ENCODE assay signal across 8 cellular contexts in genomic region chr15:31360843-31361763, GRCh38. TPM values are rescaled to one million over a fixed set of nuclear protein-coding genes. Genes with fewer than 3 reads are reported as not detected.
A peak's percentile ranks its signal among the peaks of the same experiment; 100 is the strongest.
DNase-seq lines count a peak whose midpoint lies in the region; ATAC-seq and TF ChIP-seq lines count a peak whose summit lies in the region.

No MANE protein-coding gene starts in this region.

- no peaks in the 10 kb centered on the region for H3K9me3 Mint-ChIP-seq in IgD-negative memory B cell
- no peaks in the 10 kb centered on the region for H3K9me3 Mint-ChIP-seq in activated naive CD8-positive, alpha-beta T cell treated with anti-CD3 and anti-CD28 coated beads for 36 hours
- H3K9me3 Mint-ChIP-seq in mesothelial cell of epicardium, result no peaks in the 10 kb centered on the region

- H3K4me3 ChIP-seq in GM08714 (ENCODE audit: low read length), result peak overlapping the region; percentile 15; the same call in 1 of the 2 replicates

- no peak for TF ChIP-seq CTCF in mesothelial cell of epicardium (IDR thresholded peaks at IDR 0.05; ENCODE audit: unreplicated experiment)

- ATAC-seq in GM21515 (IDR thresholded peaks at IDR 0.05; ENCODE audit: unreplicated experiment), result peak; percentile 68

- H3K27ac Mint-ChIP-seq in IgD-negative memory B cell (peak overlapping the region; percentile 83 to 96 (median 93)), mesothelial cell of epicardium (peak overlapping the region; percentile 64)
- peak overlapping the region; percentile 99 for H3K27ac Mint-ChIP-seq in activated naive CD8-positive, alpha-beta T cell treated with anti-CD3 and anti-CD28 coated beads for 36 hours

- no peaks in the 10 kb centered on the region for H3K27me3 Mint-ChIP-seq in IgD-negative memory B cell
- no peaks in the 10 kb centered on the region for H3K27me3 Mint-ChIP-seq in activated naive CD8-positive, alpha-beta T cell treated with anti-CD3 and anti-CD28 coated beads for 36 hours
- H3K27me3 Mint-ChIP-seq in mesothelial cell of epicardium (ENCODE audit: low read depth), result no peaks in the 10 kb centered on the region

- DNase-seq in SIG-M5 (lab: John Stamatoyannopoulos, UW), result peak; percentile 20
- DNase-seq in activated naive CD8-positive, alpha-beta T cell treated with anti-CD3 and anti-CD28 coated beads for 36 hours, result peak; percentile 68
- DNase-seq in mesothelial cell of epicardium (ENCODE audit: low spot score in 2 of 2, unreplicated experiment in 2 of 2), result no peak
- DNase-seq in cortex of kidney (lab: John Stamatoyannopoulos, UW), result no peak
- DNase-seq in NCI-H226, result no peak

- H3K4me1 Mint-ChIP-seq in IgD-negative memory B cell (peaks cover 54 to 89% (median 71%) of the 10 kb centered on the region in 3 donors), mesothelial cell of epicardium (peaks cover 31% of the 10 kb centered on the region)
- H3K4me1 Mint-ChIP-seq in activated naive CD8-positive, alpha-beta T cell treated with anti-CD3 and anti-CD28 coated beads for 36 hours, result peaks cover 95% of the 10 kb centered on the region

- H3K4me3 Mint-ChIP-seq in IgD-negative memory B cell, result peak overlapping the region; percentile 60 to 86 (median 78)
- H3K4me3 Mint-ChIP-seq in activated naive CD8-positive, alpha-beta T cell treated with anti-CD3 and anti-CD28 coated beads for 36 hours, result peak overlapping the region; percentile 81
- no peak overlapping the region for H3K4me3 Mint-ChIP-seq in mesothelial cell of epicardium

- H3K36me3 Mint-ChIP-seq in IgD-negative memory B cell (peaks cover 12% of the 10 kb centered on the region), mesothelial cell of epicardium (no peaks in the 10 kb centered on the region)
- peaks cover 40% of the 10 kb centered on the region for H3K36me3 Mint-ChIP-seq in activated naive CD8-positive, alpha-beta T cell treated with anti-CD3 and anti-CD28 coated beads for 36 hours

RNA-seq across cellular contexts. Expression of gene KLF13, which starts 34.5 kb away (rescaled TPM):
- 81.4 TPM for polyA plus RNA-seq in IgD-negative memory B cell
- total RNA-seq in activated naive CD8-positive, alpha-beta T cell treated with anti-CD3 and anti-CD28 coated beads for 36 hours, result 100 to 1,000 TPM; 110 to 111 TPM
- total RNA-seq in mesothelial cell of epicardium, result 26.9 to 29.5 TPM (median 28.1 TPM) in 3 replicates

Comparison
In these comparisons a context has a peak if more than half of its experiments do, and no peak if none do; other contexts are left out.
1. DNase-seq: peak in SIG-M5 (single experiment) and activated naive CD8-positive, alpha-beta T cell treated with anti-CD3 and anti-CD28 coated beads for 36 hours (single experiment); none in mesothelial cell of epicardium (0 of 2), cortex of kidney (single experiment) and NCI-H226 (single experiment).
2. Peak in every context shown above with its lines, with median percentiles within 50 percentile points of each other: H3K27ac Mint-ChIP-seq.